In the genomic region with DNA sequence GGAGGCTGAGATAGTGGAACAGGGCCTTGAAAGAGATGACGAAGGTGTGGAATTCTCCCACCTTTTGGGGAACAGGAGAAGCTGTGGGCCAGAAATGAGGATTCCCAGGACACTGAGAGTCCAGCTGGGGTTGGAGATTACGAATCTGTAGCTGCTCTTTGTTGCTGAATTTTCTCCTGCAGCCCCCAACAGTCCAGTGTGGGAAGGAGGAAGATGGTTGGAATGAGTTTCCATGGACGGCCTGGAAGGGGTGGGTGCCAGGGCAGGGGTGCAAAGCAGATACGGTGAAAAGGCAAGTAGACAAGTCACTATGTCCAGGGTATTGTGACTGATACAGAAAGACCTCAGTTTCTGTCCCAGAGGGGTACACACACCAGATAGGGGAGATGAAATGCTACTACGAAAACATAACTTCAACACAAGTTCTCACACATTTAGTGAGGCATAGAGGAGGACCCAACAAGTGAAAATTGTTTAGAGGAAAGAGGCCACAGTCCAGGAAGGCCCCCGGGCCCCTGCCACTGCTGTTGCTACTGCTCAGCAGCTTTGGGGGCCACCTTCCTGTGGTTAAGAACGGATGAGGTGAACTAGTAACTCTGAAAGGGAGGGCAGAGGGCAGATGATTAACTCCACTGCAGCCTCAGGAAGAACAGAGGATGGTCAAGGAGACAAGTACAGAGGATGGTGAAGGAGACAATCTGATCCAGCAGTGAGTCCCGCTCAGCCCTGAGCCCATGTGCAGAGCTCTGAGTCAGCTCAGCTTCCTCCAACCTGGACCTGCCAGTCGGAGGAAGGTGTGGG, we compare ENCODE assay signal across 1 cellular context.
TF ChIP-seq lines count a peak whose summit lies in the region.

No MANE protein-coding gene starts in this region.

TF ChIP-seq in HepG2, 621 proteins besides CTCF, POLR2A, EP300 and RAD21:
- TF ChIP-seq, protein P1, sequence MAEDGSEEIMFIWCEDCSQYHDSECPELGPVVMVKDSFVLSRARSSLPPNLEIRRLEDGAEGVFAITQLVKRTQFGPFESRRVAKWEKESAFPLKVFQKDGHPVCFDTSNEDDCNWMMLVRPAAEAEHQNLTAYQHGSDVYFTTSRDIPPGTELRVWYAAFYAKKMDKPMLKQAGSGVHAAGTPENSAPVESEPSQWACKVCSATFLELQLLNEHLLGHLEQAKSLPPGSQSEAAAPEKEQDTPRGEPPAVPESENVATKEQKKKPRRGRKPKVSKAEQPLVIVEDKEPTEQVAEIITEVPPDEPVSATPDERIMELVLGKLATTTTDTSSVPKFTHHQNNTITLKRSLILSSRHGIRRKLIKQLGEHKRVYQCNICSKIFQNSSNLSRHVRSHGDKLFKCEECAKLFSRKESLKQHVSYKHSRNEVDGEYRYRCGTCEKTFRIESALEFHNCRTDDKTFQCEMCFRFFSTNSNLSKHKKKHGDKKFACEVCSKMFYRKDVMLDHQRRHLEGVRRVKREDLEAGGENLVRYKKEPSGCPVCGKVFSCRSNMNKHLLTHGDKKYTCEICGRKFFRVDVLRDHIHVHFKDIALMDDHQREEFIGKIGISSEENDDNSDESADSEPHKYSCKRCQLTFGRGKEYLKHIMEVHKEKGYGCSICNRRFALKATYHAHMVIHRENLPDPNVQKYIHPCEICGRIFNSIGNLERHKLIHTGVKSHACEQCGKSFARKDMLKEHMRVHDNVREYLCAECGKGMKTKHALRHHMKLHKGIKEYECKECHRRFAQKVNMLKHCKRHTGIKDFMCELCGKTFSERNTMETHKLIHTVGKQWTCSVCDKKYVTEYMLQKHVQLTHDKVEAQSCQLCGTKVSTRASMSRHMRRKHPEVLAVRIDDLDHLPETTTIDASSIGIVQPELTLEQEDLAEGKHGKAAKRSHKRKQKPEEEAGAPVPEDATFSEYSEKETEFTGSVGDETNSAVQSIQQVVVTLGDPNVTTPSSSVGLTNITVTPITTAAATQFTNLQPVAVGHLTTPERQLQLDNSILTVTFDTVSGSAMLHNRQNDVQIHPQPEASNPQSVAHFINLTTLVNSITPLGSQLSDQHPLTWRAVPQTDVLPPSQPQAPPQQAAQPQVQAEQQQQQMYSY (CRISPR knock-in tag; IDR thresholded peaks at IDR 0.05), result no peak
- TF ChIP-seq MIER3 (CRISPR knock-in tag; IDR thresholded peaks at IDR 0.05; ENCODE audit: borderline replicate concordance), result no peak
